In the genomic region with DNA sequence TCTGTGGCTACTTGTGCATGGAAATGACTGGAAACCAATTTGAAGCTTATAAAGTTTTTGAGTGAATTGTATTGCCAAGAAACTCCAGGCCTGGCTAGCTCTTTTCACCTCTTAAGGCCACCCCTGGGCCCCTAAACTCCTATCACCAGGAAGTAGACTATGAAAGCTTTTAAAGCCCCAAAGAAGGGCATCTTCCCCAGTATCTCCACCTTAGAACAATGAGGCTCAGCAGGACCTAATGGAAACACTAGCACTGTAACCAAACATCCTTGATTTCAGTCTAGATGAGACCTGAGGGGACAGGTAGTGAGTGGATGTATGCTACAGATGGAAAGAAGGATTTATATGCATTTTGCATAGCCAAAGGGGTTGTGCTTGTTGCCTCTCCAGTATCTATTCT, we compare ENCODE assay signal across 34 cellular contexts.
"Had no signal": no experiment of that assay in that cellular context is flagged by ENCODE, and none has a peak within 500 bp of the region (broad histone marks: within the 10 kb centered on the region; RNA-seq: fewer than 3 reads in every experiment).

No MANE protein-coding gene starts in this region.

- H3K27me3 ChIP-seq: brain microvascular endothelial cell, MG63, SJSA1 had no signal

- H3K4me3 ChIP-seq: MG63, SJSA1 had no signal

- H3K9ac ChIP-seq: SK-N-SH had no signal

- H3K9me2 ChIP-seq: SK-N-SH had no signal

- ATAC-seq: activated CD4-positive, alpha-beta T cell treated with anti-CD3 and anti-CD28 coated beads for 36 hours; activated CD4-positive, CD25-positive, alpha-beta regulatory T cell treated with anti-CD3 and anti-CD28 coated beads, Interleukin-2, amount 50 U/mL, for 24 hours; activated T-cell treated with anti-CD3 and anti-CD28 coated beads, Interleukin-2, amount 50 U/mL, for 72 hours; activated T-helper 17 cell treated with anti-CD3 and anti-CD28 coated beads, Interleukin-2, amount 50 U/mL, for 72 hours; Panc1 had no signal

- H3K27ac ChIP-seq: brain microvascular endothelial cell, SJSA1 had no signal

- H3K9me3 Mint-ChIP-seq: activated CD4-positive, alpha-beta memory T cell treated with anti-CD3 and anti-CD28 coated beads, Interleukin-2, amount 10 ng/mL, durations not matched to agents 7 days and 5 days; activated naive CD8-positive, alpha-beta T cell treated with anti-CD3 and anti-CD28 coated beads for 36 hours; activated T-cell treated with anti-CD3 and anti-CD28 coated beads, Interleukin-2, amount 50 U/mL, for 72 hours; activated T-helper 17 cell treated with anti-CD3 and anti-CD28 coated beads, Interleukin-2, amount 50 U/mL, for 72 hours; T-helper 1 cell treated with Interleukin-12 subunit alpha and Interleukin-12 subunit beta and Interleukin-4 antibody, amounts not matched to agents 30 μg/mL and 1 μg/mL, for 36 hours; T-helper 2 cell treated with Interferon-gamma antibody and Interleukin-4, amounts not matched to agents 5 μg/mL and 100 μg/mL, for 36 hours had no signal

- H3K27me3 Mint-ChIP-seq: activated CD4-positive, alpha-beta memory T cell treated with anti-CD3 and anti-CD28 coated beads, Interleukin-2, amount 10 ng/mL, durations not matched to agents 7 days and 5 days; activated CD4-positive, alpha-beta T cell treated with anti-CD3 and anti-CD28 coated beads for 36 hours; activated naive CD8-positive, alpha-beta T cell treated with anti-CD3 and anti-CD28 coated beads for 36 hours; activated T-helper 17 cell treated with anti-CD3 and anti-CD28 coated beads, Interleukin-2, amount 50 U/mL, for 72 hours had no signal

- H3K9me3 ChIP-seq: MG63, SJSA1 had no signal

- H3K4me3 Mint-ChIP-seq: activated CD4-positive, alpha-beta memory T cell treated with anti-CD3 and anti-CD28 coated beads, Interleukin-2, amount 10 ng/mL, durations not matched to agents 7 days and 5 days; activated CD4-positive, alpha-beta T cell treated with anti-CD3 and anti-CD28 coated beads for 36 hours; activated naive CD8-positive, alpha-beta T cell treated with anti-CD3 and anti-CD28 coated beads for 36 hours; activated T-cell treated with anti-CD3 and anti-CD28 coated beads, Interleukin-2, amount 50 U/mL, for 72 hours; activated T-helper 17 cell treated with anti-CD3 and anti-CD28 coated beads, Interleukin-2, amount 50 U/mL, for 72 hours; T-helper 1 cell treated with Interleukin-12 subunit alpha and Interleukin-12 subunit beta and Interleukin-4 antibody, amounts not matched to agents 30 μg/mL and 1 μg/mL, for 36 hours; T-helper 2 cell treated with Interferon-gamma antibody and Interleukin-4, amounts not matched to agents 5 μg/mL and 100 μg/mL, for 36 hours had no signal

- DNase-seq: activated CD4-positive, alpha-beta memory T cell treated with anti-CD3 and anti-CD28 coated beads, Interleukin-2, amount 10 ng/mL, durations not matched to agents 7 days and 5 days; activated CD4-positive, alpha-beta T cell treated with anti-CD3 and anti-CD28 coated beads for 36 hours; activated CD8-positive, alpha-beta memory T cell treated with anti-CD3 and anti-CD28 coated beads for 24 hours; activated effector memory CD4-positive, alpha-beta T cell treated with anti-CD3 and anti-CD28 coated beads, Interleukin-2, amount 50 U/mL, for 16 hours; activated naive CD4-positive, alpha-beta T cell; activated naive CD4-positive, alpha-beta T cell treated with anti-CD3 and anti-CD28 coated beads, Interleukin-2, amount 50 U/mL, for 16 hours; activated naive CD8-positive, alpha-beta T cell treated with anti-CD3 and anti-CD28 coated beads for 36 hours; activated T-cell treated with anti-CD3 and anti-CD28 coated beads, Interleukin-2, amount 50 U/mL, for 1 hour; activated T-cell treated with anti-CD3 and anti-CD28 coated beads, Interleukin-2, amount 50 U/mL, for 72 hours; amniotic stem cell; aorta; brain microvascular endothelial cell; central memory CD4-positive, alpha-beta T cell; Karpas-422; KBM-7; MG63; NCI-H1048; NCI-H1105 treated with DMSO at 0.1 percent for 48 hours; NCI-H1436; NCI-H187; NCI-H2029 treated with DMSO at 0.1 percent for 48 hours; NCI-H2171 treated with DMSO at 0.1 percent for 48 hours; NCI-H2227 treated with DMSO at 0.1 percent for 48 hours; NCI-H446 treated with DMSO at 0.1 percent for 48 hours; NCI-H524; RPMI8226; SHP77 treated with DMSO at 0.1 percent for 48 hours had no signal

- H3K27ac Mint-ChIP-seq: activated CD4-positive, alpha-beta memory T cell treated with anti-CD3 and anti-CD28 coated beads, Interleukin-2, amount 10 ng/mL, durations not matched to agents 7 days and 5 days; activated CD4-positive, alpha-beta T cell treated with anti-CD3 and anti-CD28 coated beads for 36 hours; activated naive CD8-positive, alpha-beta T cell treated with anti-CD3 and anti-CD28 coated beads for 36 hours; activated T-cell treated with anti-CD3 and anti-CD28 coated beads, Interleukin-2, amount 50 U/mL, for 72 hours; activated T-helper 17 cell treated with anti-CD3 and anti-CD28 coated beads, Interleukin-2, amount 50 U/mL, for 72 hours; T-helper 1 cell treated with Interleukin-12 subunit alpha and Interleukin-12 subunit beta and Interleukin-4 antibody, amounts not matched to agents 30 μg/mL and 1 μg/mL, for 36 hours; T-helper 2 cell treated with Interferon-gamma antibody and Interleukin-4, amounts not matched to agents 5 μg/mL and 100 μg/mL, for 36 hours had no signal

- H3K4me1 Mint-ChIP-seq: activated CD4-positive, alpha-beta memory T cell treated with anti-CD3 and anti-CD28 coated beads, Interleukin-2, amount 10 ng/mL, durations not matched to agents 7 days and 5 days; activated T-helper 17 cell treated with anti-CD3 and anti-CD28 coated beads, Interleukin-2, amount 50 U/mL, for 72 hours had no signal

- H3K4me2 ChIP-seq: SK-N-SH had no signal

- H3K36me3 ChIP-seq: brain microvascular endothelial cell, SJSA1 had no signal
